In the genomic region with DNA sequence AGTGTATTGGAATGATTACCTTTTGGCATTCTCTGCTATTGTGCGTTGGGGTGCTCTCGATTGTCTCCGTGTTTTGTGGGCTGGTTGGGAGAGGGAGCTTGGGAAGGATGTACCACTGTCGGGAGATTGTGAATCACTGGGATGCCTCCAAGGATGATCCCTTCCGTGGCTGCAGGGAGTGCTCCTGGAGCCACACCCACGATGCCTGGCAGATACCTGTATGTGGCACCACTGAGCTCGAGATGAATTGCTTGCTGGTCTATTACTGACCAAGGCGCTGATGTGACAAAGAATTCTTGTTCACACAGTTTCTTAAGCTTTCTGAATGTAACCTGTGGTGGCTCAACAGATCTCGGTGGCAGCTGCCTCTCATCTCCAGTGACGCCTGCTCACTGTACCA, we compare ENCODE assay signal across 28 cellular contexts.
"Had no signal": no experiment of that assay in that cellular context is flagged by ENCODE, and none has a peak within 500 bp of the region (broad histone marks: within the 10 kb centered on the region; RNA-seq: fewer than 3 reads in every experiment).

No MANE protein-coding gene starts in this region.

- H3K27me3 Mint-ChIP-seq: activated CD8-positive, alpha-beta T cell treated with anti-CD3 and anti-CD28 coated beads for 36 hours; activated naive CD8-positive, alpha-beta T cell treated with anti-CD3 and anti-CD28 coated beads for 36 hours had no signal

- H3K27ac ChIP-seq: brain microvascular endothelial cell, cardiac muscle cell, VCaP had no signal

- H3K36me3 Mint-ChIP-seq: activated naive CD8-positive, alpha-beta T cell treated with anti-CD3 and anti-CD28 coated beads for 36 hours had no signal

- H3K27me3 ChIP-seq: brain microvascular endothelial cell, cardiac muscle cell had no signal

- H3K4me1 Mint-ChIP-seq: activated naive CD8-positive, alpha-beta T cell treated with anti-CD3 and anti-CD28 coated beads for 36 hours; activated T-helper 17 cell treated with anti-CD3 and anti-CD28 coated beads, Interleukin-2, amount 50 U/mL, for 72 hours had no signal

- H3K4me3 ChIP-seq: cardiac muscle cell had no signal

- H3K36me3 ChIP-seq: brain microvascular endothelial cell, cardiac muscle cell had no signal

- H3K4me3 Mint-ChIP-seq: activated CD8-positive, alpha-beta T cell treated with anti-CD3 and anti-CD28 coated beads for 36 hours; activated naive CD8-positive, alpha-beta T cell treated with anti-CD3 and anti-CD28 coated beads for 36 hours; activated T-cell treated with anti-CD3 and anti-CD28 coated beads, Interleukin-2, amount 50 U/mL, for 72 hours; activated T-helper 17 cell treated with anti-CD3 and anti-CD28 coated beads, Interleukin-2, amount 50 U/mL, for 72 hours had no signal

- H3K27ac Mint-ChIP-seq: activated CD8-positive, alpha-beta T cell treated with anti-CD3 and anti-CD28 coated beads for 36 hours; activated naive CD8-positive, alpha-beta T cell treated with anti-CD3 and anti-CD28 coated beads for 36 hours; activated T-cell treated with anti-CD3 and anti-CD28 coated beads, Interleukin-2, amount 50 U/mL, for 72 hours; activated T-helper 17 cell treated with anti-CD3 and anti-CD28 coated beads, Interleukin-2, amount 50 U/mL, for 72 hours had no signal

- DNase-seq: activated CD4-positive, alpha-beta T cell treated with anti-CD3 and anti-CD28 coated beads for 1 hour; activated CD4-positive, alpha-beta T cell treated with anti-CD3 and anti-CD28 coated beads for 48 hours; activated CD4-positive, CD25-positive, alpha-beta regulatory T cell; activated CD8-positive, alpha-beta T cell treated with anti-CD3 and anti-CD28 coated beads for 36 hours; activated effector memory CD4-positive, alpha-beta T cell treated with anti-CD3 and anti-CD28 coated beads, Interleukin-2, amount 50 U/mL, for 16 hours; activated naive CD4-positive, alpha-beta T cell; activated naive CD4-positive, alpha-beta T cell treated with anti-CD3 and anti-CD28 coated beads, Interleukin-2, amount 50 U/mL, for 16 hours; activated naive CD8-positive, alpha-beta T cell treated with anti-CD3 and anti-CD28 coated beads for 36 hours; activated T-cell treated with anti-CD3 and anti-CD28 coated beads, Interleukin-2, amount 50 U/mL, for 1 hour; activated T-cell treated with anti-CD3 and anti-CD28 coated beads, Interleukin-2, amount 50 U/mL, for 72 hours; amniotic stem cell; aorta; brain microvascular endothelial cell; NCI-H1105; NCI-H1417 treated with DMSO at 0.1 percent for 48 hours; NCI-H187 treated with DMSO at 0.1 percent for 48 hours; NCI-H2081; NCI-H226; NCI-H446 treated with DMSO at 0.1 percent for 48 hours; NCI-H69; Right ventricle myocardium superior; SW 1271; T-helper 1 cell; T-helper 2 cell; T-helper 9 cell had no signal

- ATAC-seq: activated CD8-positive, alpha-beta T cell treated with anti-CD3 and anti-CD28 coated beads for 36 hours; activated T-cell treated with anti-CD3 and anti-CD28 coated beads, Interleukin-2, amount 50 U/mL, for 72 hours; activated T-helper 17 cell treated with anti-CD3 and anti-CD28 coated beads, Interleukin-2, amount 50 U/mL, for 72 hours had no signal
